In the genomic region with DNA sequence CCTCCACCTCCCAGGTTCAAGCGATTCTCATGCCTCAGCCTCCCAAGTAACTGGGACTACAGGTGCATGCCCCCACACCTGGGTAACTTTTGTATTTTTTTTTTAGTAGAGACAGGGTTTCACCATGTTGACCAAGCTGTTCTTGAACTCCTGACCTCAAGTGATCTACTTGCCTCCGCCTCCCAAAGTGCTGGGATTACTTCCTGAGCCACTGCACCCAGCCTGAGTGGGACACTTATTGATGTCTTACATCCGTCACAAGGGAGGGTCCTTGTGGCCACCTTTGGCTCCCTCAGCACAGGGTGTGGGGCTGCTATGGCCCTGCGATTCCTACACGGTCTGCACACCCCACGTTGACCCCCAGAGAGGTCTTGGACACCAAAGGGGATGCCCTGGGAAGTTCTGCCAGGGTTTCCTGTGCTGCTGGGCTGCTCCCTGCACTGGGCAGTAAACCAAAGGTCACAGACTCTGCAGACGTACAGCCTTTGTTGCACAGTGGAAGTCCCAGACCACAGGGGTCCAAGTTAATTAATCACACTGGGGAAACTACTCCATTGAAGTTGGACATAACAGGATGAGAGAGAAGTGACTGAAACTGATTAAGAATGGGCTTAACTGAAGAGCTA, we compare ENCODE assay signal across 23 cellular contexts.
"Had no signal": no experiment of that assay in that cellular context is flagged by ENCODE, and none has a peak within 500 bp of the region (broad histone marks: within the 10 kb centered on the region; RNA-seq: fewer than 3 reads in every experiment).

No MANE protein-coding gene starts in this region.

- H3K4me1 ChIP-seq: breast epithelium had no signal

- H3K36me3 ChIP-seq: breast epithelium, thoracic aorta, upper lobe of left lung had no signal

- H2AFZ ChIP-seq: hepatocyte had no signal

- H3K4me3 ChIP-seq: breast epithelium, coronary artery, hepatocyte, mucosa of descending colon, thoracic aorta, upper lobe of left lung had no signal

- H3K27me3 ChIP-seq: breast epithelium, foreskin keratinocyte, hepatocyte, upper lobe of left lung had no signal

- ATAC-seq: activated T-cell treated with anti-CD3 and anti-CD28 coated beads, Interleukin-2, amount 50 U/mL, for 72 hours; foreskin keratinocyte; left ventricle myocardium superior; mucosa of descending colon had no signal

- DNase-seq: activated B cell treated with CpG ODN at 0.5 μM for 24 hours; activated CD4-positive, alpha-beta T cell treated with anti-CD3 and anti-CD28 coated beads for 4 hours; activated CD4-positive, alpha-beta T cell treated with anti-CD3 and anti-CD28 coated beads, Interleukin-2, amount 50 U/mL, for 48 hours; activated effector memory CD4-positive, alpha-beta T cell treated with Interleukin-2 at 50 U/mL for 16 hours; activated naive CD4-positive, alpha-beta T cell treated with anti-CD3 and anti-CD28 coated beads for 36 hours; activated naive CD8-positive, alpha-beta T cell treated with anti-CD3 and anti-CD28 coated beads, Interleukin-2, amount 10 ng/mL, durations not matched to agents 7 days and 5 days; activated T-cell treated with anti-CD3 and anti-CD28 coated beads, Interleukin-2, amount 50 U/mL, for 72 hours; amniotic stem cell; erythroblast; foreskin keratinocyte; immature natural killer cell; left ventricle myocardium superior; mucosa of descending colon; nephron progenitor cell; posterior cingulate gyrus; stimulated activated CD4-positive, alpha-beta T cell treated with anti-CD3 and anti-CD28 coated beads, Interleukin-4, amount 100 ng/mL, for 24 hours; stimulated activated naive CD4-positive, alpha-beta T cell treated with Interleukin-2 at 50 U/mL for 16 hours; T1000; upper lobe of left lung had no signal

- H3K9me3 ChIP-seq: breast epithelium, mucosa of descending colon, thoracic aorta, upper lobe of left lung had no signal

- H3K27ac ChIP-seq: breast epithelium, coronary artery, foreskin keratinocyte, hepatocyte, thoracic aorta, upper lobe of left lung had no signal

- H3K4me2 ChIP-seq: hepatocyte had no signal
